8 cellular contexts compared by ENCODE assay signal in genomic region chr5:83711982-83712601, GRCh38. TPM values are rescaled to one million over a fixed set of nuclear protein-coding genes. Genes with fewer than 3 reads are reported as not detected.
DNase-seq lines count a peak whose midpoint lies in the region; ATAC-seq and TF ChIP-seq lines count a peak whose summit lies in the region.

No MANE protein-coding gene starts in this region.

- no peak overlapping the region for H3K4me3 ChIP-seq in Jurkat, Clone E6-1 (ENCODE audit: low read length)
- H3K4me3 ChIP-seq in WERI-Rb-1 (ENCODE audit: low read depth, low read length), result no peak overlapping the region
- H3K4me3 ChIP-seq in hepatocyte, result no peak overlapping the region
- H3K4me3 ChIP-seq in tibial artery, result no peak overlapping the region

- H3K9me2 ChIP-seq in hepatocyte (replicated peaks; ENCODE audit: insufficient read depth), result no peaks in the 10 kb centered on the region

- H3K79me2 ChIP-seq in hepatocyte, result no peaks in the 10 kb centered on the region

- no peak overlapping the region for H2AFZ ChIP-seq in hepatocyte

- H3K9me3 ChIP-seq in WERI-Rb-1 (ENCODE audit: severe bottlenecking) (no peaks in the 10 kb centered on the region), hepatocyte (ENCODE audit: low read depth) (no peaks in the 10 kb centered on the region), tibial artery (peaks cover 0 to under 1% (median 0%) of the 10 kb centered on the region in 3 donors)

- peaks cover 16% of the 10 kb centered on the region for H3K27me3 Mint-ChIP-seq in activated naive CD4-positive, alpha-beta T cell treated with anti-CD3 and anti-CD28 coated beads for 36 hours (ENCODE audit: low read depth)
- H3K27me3 Mint-ChIP-seq in activated naive CD4-positive, alpha-beta T cell treated with anti-CD3 and anti-CD28 coated beads, Interleukin-2, amount 10 ng/mL, durations not matched to agents 7 days and 5 days, result no peaks in the 10 kb centered on the region

- CTCF ChIA-PET in activated naive CD4-positive, alpha-beta T cell treated with anti-CD3 and anti-CD28 coated beads for 36 hours (lab: Charles Lee), result interaction anchor here (1.0 to 1.2 kb wide), 4 partner anchors 10 to 451 kb away, joined by 3 to 4 read pairs (median 3); no protein-coding TSS in a partner anchor
- CTCF ChIA-PET in activated naive CD4-positive, alpha-beta T cell treated with anti-CD3 and anti-CD28 coated beads, Interleukin-2, amount 10 ng/mL, durations not matched to agents 7 days and 5 days (lab: Charles Lee), result interaction anchor here (0.6 to 0.9 kb wide), 2 partner anchors 11 to 1583 kb away, joined by 3 read pairs; no protein-coding TSS in a partner anchor

- H3K4me1 ChIP-seq in hepatocyte (ENCODE audit: insufficient read depth), result no peaks in the 10 kb centered on the region
- peaks cover 0 to 16% (median 3%) of the 10 kb centered on the region in 4 donors for H3K4me1 ChIP-seq in tibial artery

- no peak overlapping the region for H3K4me3 Mint-ChIP-seq in activated naive CD4-positive, alpha-beta T cell treated with anti-CD3 and anti-CD28 coated beads for 36 hours
- no peak overlapping the region for H3K4me3 Mint-ChIP-seq in activated naive CD4-positive, alpha-beta T cell treated with anti-CD3 and anti-CD28 coated beads, Interleukin-2, amount 10 ng/mL, durations not matched to agents 7 days and 5 days

- intact Hi-C loops in activated naive CD4-positive, alpha-beta T cell treated with anti-CD3 and anti-CD28 coated beads for 36 hours (cut with micrococcal nuclease), result no loop called here
- intact Hi-C loops in tibial artery (cut with DNase I; ENCODE audit: low total_unique reads), result no loop called here

- ATAC-seq in GM21515 (IDR thresholded peaks at IDR 0.05; ENCODE audit: unreplicated experiment), result peak; percentile 86

- H3K27ac ChIP-seq in WERI-Rb-1 (no peak overlapping the region), hepatocyte (no peak overlapping the region), tibial artery (no peak overlapping the region)

- no peaks in the 10 kb centered on the region for H3K9me3 Mint-ChIP-seq in activated naive CD4-positive, alpha-beta T cell treated with anti-CD3 and anti-CD28 coated beads for 36 hours
- no peaks in the 10 kb centered on the region for H3K9me3 Mint-ChIP-seq in activated naive CD4-positive, alpha-beta T cell treated with anti-CD3 and anti-CD28 coated beads, Interleukin-2, amount 10 ng/mL, durations not matched to agents 7 days and 5 days

- H3K27me3 ChIP-seq in WERI-Rb-1 (ENCODE audit: insufficient read depth, low read depth, severe bottlenecking) (no peaks in the 10 kb centered on the region), hepatocyte (no peaks in the 10 kb centered on the region), tibial artery (no peaks in the 10 kb centered on the region)

- TF ChIP-seq CTCF in WERI-Rb-1 (IDR thresholded peaks at IDR 0.05; ENCODE audit: low read depth, low read length), result peak; percentile 41
- peak; percentile 77 for TF ChIP-seq CTCF in hepatocyte (IDR thresholded peaks at IDR 0.05; ENCODE audit: poor library complexity)
- peak; percentile 66 to 72 for TF ChIP-seq CTCF in tibial artery (IDR thresholded peaks at IDR 0.05)

- no peaks in the 10 kb centered on the region for H3K36me3 Mint-ChIP-seq in activated naive CD4-positive, alpha-beta T cell treated with anti-CD3 and anti-CD28 coated beads for 36 hours (ENCODE audit: low read depth)
- H3K36me3 Mint-ChIP-seq in activated naive CD4-positive, alpha-beta T cell treated with anti-CD3 and anti-CD28 coated beads, Interleukin-2, amount 10 ng/mL, durations not matched to agents 7 days and 5 days, result no peaks in the 10 kb centered on the region

- H3K36me3 ChIP-seq in WERI-Rb-1 (no peaks in the 10 kb centered on the region), hepatocyte (replicated peaks; ENCODE audit: insufficient read depth, low read depth) (no peaks in the 10 kb centered on the region), tibial artery (no peaks in the 10 kb centered on the region)

- no peak overlapping the region for H3K4me2 ChIP-seq in hepatocyte

- H3K4me1 Mint-ChIP-seq in activated naive CD4-positive, alpha-beta T cell treated with anti-CD3 and anti-CD28 coated beads for 36 hours (ENCODE audit: low read depth), result no peaks in the 10 kb centered on the region
- no peaks in the 10 kb centered on the region for H3K4me1 Mint-ChIP-seq in activated naive CD4-positive, alpha-beta T cell treated with anti-CD3 and anti-CD28 coated beads, Interleukin-2, amount 10 ng/mL, durations not matched to agents 7 days and 5 days

- H4K20me1 ChIP-seq in hepatocyte (ENCODE audit: insufficient read depth, poor library complexity, severe bottlenecking), result no peaks in the 10 kb centered on the region

- 54% methylated on average over 2 of the region's 2 CpGs for WGBS in hepatocyte (ENCODE audit: low lambda C conversion rate, missing lambda C conversion rate)

- no peak overlapping the region for H3K27ac Mint-ChIP-seq in activated naive CD4-positive, alpha-beta T cell treated with anti-CD3 and anti-CD28 coated beads for 36 hours
- no peak overlapping the region for H3K27ac Mint-ChIP-seq in activated naive CD4-positive, alpha-beta T cell treated with anti-CD3 and anti-CD28 coated beads, Interleukin-2, amount 10 ng/mL, durations not matched to agents 7 days and 5 days

- peak; percentile 36 for DNase-seq in activated naive CD4-positive, alpha-beta T cell treated with anti-CD3 and anti-CD28 coated beads for 36 hours
- no peak for DNase-seq in activated naive CD4-positive, alpha-beta T cell (lab: John Stamatoyannopoulos, UW)
- peak; percentile 1 for DNase-seq in Jurkat, Clone E6-1 (ENCODE audit: low read depth, low spot score)
- DNase-seq in WERI-Rb-1 (peak; percentile 63), hepatocyte (ENCODE audit: low spot score) (peak; percentile 74), tibial artery (peak in 1 of 2 donors; percentile 57)
- no peak for DNase-seq in activated naive CD4-positive, alpha-beta T cell treated with anti-CD3 and anti-CD28 coated beads, Interleukin-2, amount 10 ng/mL, durations not matched to agents 7 days and 5 days

RNA-seq across cellular contexts. Expression of gene HAPLN1, which starts 8.6 kb away (rescaled TPM):
- not detected for total RNA-seq in activated naive CD4-positive, alpha-beta T cell treated with anti-CD3 and anti-CD28 coated beads for 36 hours
- polyA plus RNA-seq in Jurkat, Clone E6-1 (2012; ENCODE audit: insufficient read depth, insufficient read length), result not detected
- 43.0 and 49.7 TPM in 2 replicates for total RNA-seq in hepatocyte
- polyA plus RNA-seq in hepatocyte, result 32.7 and 34.5 TPM in 2 replicates

Comparison
In these comparisons a context has a peak if more than half of its experiments do, and no peak if none do; other contexts are left out.
1. DNase-seq: peak in activated naive CD4-positive, alpha-beta T cell treated with anti-CD3 and anti-CD28 coated beads for 36 hours (single experiment), Jurkat, Clone E6-1 (single experiment), WERI-Rb-1 (single experiment) and hepatocyte (single experiment); none in activated naive CD4-positive, alpha-beta T cell (0 of 4) and activated naive CD4-positive, alpha-beta T cell treated with anti-CD3 and anti-CD28 coated beads, Interleukin-2, amount 10 ng/mL, durations not matched to agents 7 days and 5 days (single experiment).
2. RNA of gene HAPLN1, which starts 8.6 kb away (total RNA-seq): 43.0 to 49.7 TPM in hepatocyte; not detected in activated naive CD4-positive, alpha-beta T cell treated with anti-CD3 and anti-CD28 coated beads for 36 hours; every median in the first group is over 10 times any median in the second.
3. Peak in every context shown above with its lines, with median percentiles within 50 percentile points of each other: CTCF ChIP-seq.